ENCODE assay signal across 15 cellular contexts in genomic region chrX:66002832-66003680, GRCh38. TPM values are rescaled to one million over a fixed set of nuclear protein-coding genes. Genes with fewer than 3 reads are reported as not detected.
DNase-seq lines count a peak whose midpoint lies in the region; ATAC-seq and TF ChIP-seq lines count a peak whose summit lies in the region.
"Had no signal": no experiment of that assay in that cellular context is flagged by ENCODE, and none has a peak within 500 bp of the region (broad histone marks: within the 10 kb centered on the region; RNA-seq: fewer than 3 reads in every experiment).

No MANE protein-coding gene starts in this region.

- intact Hi-C loops in activated CD4-positive, alpha-beta T cell treated with anti-CD3 and anti-CD28 coated beads for 36 hours (cut with DNase I, micrococcal nuclease) = loop anchor here in 1 of 2 experiments (10.0 kb wide), 1 partner anchor 402 kb away; no protein-coding TSS in a partner anchor
- intact Hi-C loops in natural killer cell (cut with micrococcal nuclease) (no loop called here), heart right ventricle (cut with DNase I) (no loop called here)

- 66 to 70% methylated on average over 11 of the region's 11 CpGs for WGBS in heart right ventricle, 2 donors

- POLR2A ChIA-PET in activated CD4-positive, alpha-beta T cell treated with anti-CD3 and anti-CD28 coated beads for 36 hours (lab: Charles Lee) = interaction anchor here (0.7 kb wide), 1 partner anchor 252 kb away, joined by 3 read pairs; no protein-coding TSS in a partner anchor

- peak; percentile 44 for ATAC-seq in activated CD4-positive, alpha-beta T cell treated with anti-CD3 and anti-CD28 coated beads for 36 hours
- peak; percentile 61 for ATAC-seq in GM21390 (IDR thresholded peaks at IDR 0.05; ENCODE audit: unreplicated experiment)
- ATAC-seq in HG03378 (IDR thresholded peaks at IDR 0.05; ENCODE audit: unreplicated experiment) = peak; percentile 74
- peak in 1 of 3 donors; percentile 24 for ATAC-seq in natural killer cell
- ATAC-seq in heart right ventricle = no peak
- no peak for ATAC-seq in HG03196 (IDR thresholded peaks at IDR 0.05; ENCODE audit: unreplicated experiment)
- ATAC-seq: activated CD8-positive, alpha-beta memory T cell treated with anti-CD3 and anti-CD28 coated beads, Interleukin-2, amount 10 ng/mL, durations not matched to agents 7 days and 5 days had no signal

- H3K9me3 ChIP-seq in heart right ventricle = no peaks in the 10 kb centered on the region

- peak overlapping the region in 3 of 10 donors; percentile 9 to 54 (median 31) for H3K27ac ChIP-seq in heart right ventricle
- H3K27ac ChIP-seq: RWPE1 had no signal

- H3K4me1 ChIP-seq in heart right ventricle = peaks cover 0 to 75% (median 0%) of the 10 kb centered on the region in 9 donors

- H3K27me3 ChIP-seq in heart right ventricle = peaks cover 0 to 27% (median 0%) of the 10 kb centered on the region in 7 donors

- DNase-seq in activated CD4-positive, alpha-beta T cell treated with anti-CD3 and anti-CD28 coated beads for 36 hours = no peak
- DNase-seq in activated CD4-positive, alpha-beta T cell treated with anti-CD3 and anti-CD28 coated beads, Interleukin-2, amount 50 U/mL, for 48 hours = no peak
- DNase-seq in natural killer cell (no peak), COLO668 (lab: John Stamatoyannopoulos, UW; ENCODE audit: unreplicated experiment) (no peak), heart right ventricle (no peak)
- DNase-seq: activated CD8-positive, alpha-beta memory T cell treated with anti-CD3 and anti-CD28 coated beads, Interleukin-2, amount 10 ng/mL, durations not matched to agents 7 days and 5 days; anterior cingulate cortex; NCI-H446; T-helper 9 cell had no signal

- H3K4me3 ChIP-seq in heart right ventricle = no peak overlapping the region

- no peak overlapping the region for H3K4me3 Mint-ChIP-seq in activated CD4-positive, alpha-beta T cell treated with anti-CD3 and anti-CD28 coated beads for 36 hours
- no peak overlapping the region for H3K4me3 Mint-ChIP-seq in natural killer cell
- H3K4me3 Mint-ChIP-seq: activated CD8-positive, alpha-beta memory T cell treated with anti-CD3 and anti-CD28 coated beads, Interleukin-2, amount 10 ng/mL, durations not matched to agents 7 days and 5 days had no signal

- no peaks in the 10 kb centered on the region for H3K27me3 Mint-ChIP-seq in activated CD4-positive, alpha-beta T cell treated with anti-CD3 and anti-CD28 coated beads for 36 hours
- H3K27me3 Mint-ChIP-seq in natural killer cell (ENCODE audit: low read depth in 2 of 2) = no peaks in the 10 kb centered on the region
- H3K27me3 Mint-ChIP-seq: activated CD8-positive, alpha-beta memory T cell treated with anti-CD3 and anti-CD28 coated beads, Interleukin-2, amount 10 ng/mL, durations not matched to agents 7 days and 5 days had no signal

- H3K9me3 Mint-ChIP-seq in activated CD4-positive, alpha-beta T cell treated with anti-CD3 and anti-CD28 coated beads for 36 hours (ENCODE audit: low read depth) = peaks cover 6% of the 10 kb centered on the region
- H3K9me3 Mint-ChIP-seq in natural killer cell = peaks cover 0 to 3% of the 10 kb centered on the region in 2 donors

- peaks cover 76% of the 10 kb centered on the region for H3K4me1 Mint-ChIP-seq in activated CD4-positive, alpha-beta T cell treated with anti-CD3 and anti-CD28 coated beads for 36 hours
- peaks cover 26 to 40% of the 10 kb centered on the region in 2 donors for H3K4me1 Mint-ChIP-seq in natural killer cell

- TF ChIP-seq CTCF in natural killer cell (IDR thresholded peaks at IDR 0.05) = no peak
- no peak for TF ChIP-seq CTCF in heart right ventricle (IDR thresholded peaks at IDR 0.05)

- CTCF ChIA-PET in activated CD4-positive, alpha-beta T cell treated with anti-CD3 and anti-CD28 coated beads for 36 hours (lab: Charles Lee) = no interaction called here

- no peak overlapping the region for H3K27ac Mint-ChIP-seq in activated CD4-positive, alpha-beta T cell treated with anti-CD3 and anti-CD28 coated beads for 36 hours
- peak overlapping the region; percentile 27 to 64 for H3K27ac Mint-ChIP-seq in natural killer cell

- no peaks in the 10 kb centered on the region for H3K36me3 ChIP-seq in heart right ventricle

- H3K36me3 Mint-ChIP-seq in activated CD4-positive, alpha-beta T cell treated with anti-CD3 and anti-CD28 coated beads for 36 hours (ENCODE audit: low read depth) = peaks cover 7% of the 10 kb centered on the region
- H3K36me3 Mint-ChIP-seq in natural killer cell = no peaks in the 10 kb centered on the region

RNA-seq across cellular contexts. Expression of gene VSIG4, which starts 36.8 kb away (rescaled TPM):
- under 1 TPM in 1 of 2 experiments, not detected in 1; 0.09 TPM for total RNA-seq in activated CD4-positive, alpha-beta T cell treated with anti-CD3 and anti-CD28 coated beads for 36 hours
- 1 to 10 TPM in 1 of 3 donors, under 1 TPM in 1, not detected in 1; 0.32 to 1.3 TPM for total RNA-seq in natural killer cell
- total RNA-seq in heart right ventricle = 100 to 1,000 TPM in 1 of 10 donors, 10 to 100 TPM in 4, 1 to 10 TPM in 5; 2.9 to 106 (median 9.0) TPM
- 10 to 100 TPM; 17.5 to 32.0 TPM for polyA plus RNA-seq in heart right ventricle
- total RNA-seq: A172; activated CD8-positive, alpha-beta memory T cell treated with anti-CD3 and anti-CD28 coated beads, Interleukin-2, amount 10 ng/mL, durations not matched to agents 7 days and 5 days; fibroblast of villous mesenchyme had no signal

Comparison
In these comparisons a context has a peak if more than half of its experiments do, and no peak if none do; other contexts are left out.
1. ATAC-seq: peak in activated CD4-positive, alpha-beta T cell treated with anti-CD3 and anti-CD28 coated beads for 36 hours (single experiment), GM21390 (single experiment) and HG03378 (single experiment); none in heart right ventricle (0 of 8) and HG03196 (single experiment).